ENCODE assay signal across 1 cellular context in genomic region chr10:97843972-97844371, GRCh38. TPM values are rescaled to one million over a fixed set of nuclear protein-coding genes. Genes with fewer than 3 reads are reported as not detected.
"Had no signal": no experiment of that assay in that cellular context is flagged by ENCODE, and none has a peak within 500 bp of the region (broad histone marks: within the 10 kb centered on the region; RNA-seq: fewer than 3 reads in every experiment).

No MANE protein-coding gene starts in this region.

RNA-seq across cellular contexts. Expression of gene GOLGA7B, which starts 5.7 kb away (rescaled TPM):
- total RNA-seq: left ventricle myocardium superior had no signal
